ENCODE assay signal across 14 cellular contexts in genomic region chr12:76551-76950, GRCh38. TPM values are rescaled to one million over a fixed set of nuclear protein-coding genes. Genes with fewer than 3 reads are reported as not detected.
DNase-seq lines count a peak whose midpoint lies in the region; ATAC-seq, FAIRE-seq and TF ChIP-seq lines count a peak whose summit lies in the region.
"Not testable (repeated sequence)": the region's sequence is repeated elsewhere in the genome, so short reads cannot be mapped to it uniquely, and the experiment has no call there.
"Had no signal": no experiment of that assay in that cellular context is flagged by ENCODE, and none has a peak within 500 bp of the region (broad histone marks: within the 10 kb centered on the region; RNA-seq: fewer than 3 reads in every experiment).

No MANE protein-coding gene starts in this region.

- H3K79me2 ChIP-seq in HepG2 (ENCODE audit: insufficient read depth, low read length): not testable (repeated sequence)

- not testable (repeated sequence) for H3K36me3 ChIP-seq in HepG2 (replicated peaks in 1 of 2; ENCODE audit: control insufficient read depth in 1 of 2, insufficient read depth in 2 of 2, low read length in 2 of 2); mucosa of descending colon (ENCODE audit: low read depth); upper lobe of right lung

- H3K27me3 ChIP-seq in HepG2 (ENCODE audit: control insufficient read depth in 1 of 2, insufficient read depth in 2 of 2, low read length in 2 of 2): peaks cover 1 to 30% of the 10 kb centered on the region in 2 experiments; a peak in 2 of 5 replicates
- H3K27me3 ChIP-seq in upper lobe of right lung: peaks cover 19% of the 10 kb centered on the region

- WGBS in A549 (ENCODE audit: missing lambda C conversion rate): 71% methylated on average over 8 of the region's 8 CpGs
- WGBS in HepG2 (ENCODE audit: low lambda C conversion rate): 77% methylated on average over 6 of the region's 8 CpGs

- H3K9me3 ChIP-seq in A549; HepG2 (ENCODE audit: low read length); mucosa of descending colon; upper lobe of right lung: not testable (repeated sequence)

- peak; percentile 15 to 27; a peak in 3 of 6 replicates for ATAC-seq in A549
- ATAC-seq in HepG2: peak; percentile 39; the same call in 2 of the 3 replicates
- ATAC-seq in mucosa of descending colon: peak; percentile 14
- ATAC-seq in stimulated activated memory B cell treated with anti-CD40 and anti-IgM and Interleukin-4, amounts not matched to agents 10 μg/mL and 1 μg/mL and 100 μg/mL, for 72 hours: peak; percentile 10
- peak; percentile 46 for ATAC-seq in upper lobe of right lung

- H3K27me3 Mint-ChIP-seq in glutamatergic neuron (ENCODE audit: unreplicated experiment): peaks cover 26% of the 10 kb centered on the region
- H3K27me3 Mint-ChIP-seq in stimulated activated memory B cell treated with anti-CD40 and anti-IgM and Interleukin-4, amounts not matched to agents 10 μg/mL and 1 μg/mL and 100 μg/mL, for 72 hours: peaks cover 66% of the 10 kb centered on the region

- not testable (repeated sequence) for H4K20me1 ChIP-seq in HepG2 (ENCODE audit: insufficient read depth, low read length)

- not testable (repeated sequence) for FAIRE-seq in A549 (lab: Jason Lieb, UNC)
- FAIRE-seq in HTR-8/SVneo (lab: Jason Lieb, UNC) (peak; percentile 91), HepG2 (lab: Jason Lieb, UNC) (peak; percentile 8)

- H3K4me1 Mint-ChIP-seq in glutamatergic neuron (ENCODE audit: low read depth, unreplicated experiment); stimulated activated memory B cell treated with anti-CD40 and anti-IgM and Interleukin-4, amounts not matched to agents 10 μg/mL and 1 μg/mL and 100 μg/mL, for 72 hours: not testable (repeated sequence)

- H3K4me1 ChIP-seq in A549; HepG2 (ENCODE audit: insufficient read depth, low read length); mucosa of descending colon (ENCODE audit: low read depth); upper lobe of right lung: not testable (repeated sequence)

- not testable (repeated sequence) for TF ChIP-seq CTCF in A549 (IDR thresholded peaks at IDR 0.05); coronary artery (IDR thresholded peaks at IDR 0.05); glutamatergic neuron (IDR thresholded peaks at IDR 0.05; ENCODE audit: partially characterized antibody, unreplicated experiment); HepG2 (CRISPR knock-in tag; IDR thresholded peaks at IDR 0.05); mucosa of descending colon (IDR thresholded peaks at IDR 0.05); upper lobe of right lung (IDR thresholded peaks at IDR 0.05)

- not testable (repeated sequence) for H3K9ac ChIP-seq in HepG2 (ENCODE audit: insufficient read depth, low read depth, low read length)

- CTCF ChIA-PET in A549 (lab: Yijun Ruan, JAX): interaction anchor here (1.2 kb wide), 1 partner anchor 21 kb away, joined by 3 read pairs; no protein-coding TSS in a partner anchor
- CTCF ChIA-PET in HepG2 (lab: Yijun Ruan, JAX; ENCODE audit: low intra/inter-chr PET ratio, low total read pairs): not testable (repeated sequence)

- not testable (repeated sequence) for DNase-seq in A549 (ENCODE audit: low read depth in 1 of 2, low spot score in 1 of 2); HTR-8/SVneo (ENCODE audit: insufficient read length, low spot score); glutamatergic neuron; HepG2 (ENCODE audit: low spot score); mucosa of descending colon; upper lobe of right lung
- peak; percentile 59 for DNase-seq in coronary artery (ENCODE audit: low spot score)

- intact Hi-C loops in HepG2 (cut with micrococcal nuclease; ENCODE audit: unreplicated experiment); mucosa of descending colon (cut with DNase I, micrococcal nuclease); upper lobe of right lung (cut with DNase I): not testable (repeated sequence)

- H2AFZ ChIP-seq in HepG2 (ENCODE audit: low read length): not testable (repeated sequence)

- in situ Hi-C loops in HepG2 (cut with HindIII; ENCODE audit: extremely low pct_ligation_motif_present, low pct_unique_long_range_greater_than_20kb): not testable (repeated sequence)

- TF ChIP-seq RAD21 in A549 (conservative IDR thresholded peaks at IDR 0.05 in 1 of 2, IDR thresholded peaks at IDR 0.05 in 1 of 2); HepG2 (CRISPR knock-in tag; IDR thresholded peaks at IDR 0.05): not testable (repeated sequence)

- not testable (repeated sequence) for TF ChIP-seq POLR2A in A549 (IDR thresholded peaks at IDR 0.05; ENCODE audit: low read length); HepG2 (IDR thresholded peaks at IDR 0.05; ENCODE audit: insufficient read depth in 1 of 2, low read depth in 2 of 2, low read length in 2 of 2)

- not testable (repeated sequence) for H3K36me3 Mint-ChIP-seq in glutamatergic neuron (ENCODE audit: unreplicated experiment); stimulated activated memory B cell treated with anti-CD40 and anti-IgM and Interleukin-4, amounts not matched to agents 10 μg/mL and 1 μg/mL and 100 μg/mL, for 72 hours

- H3K4me3 Mint-ChIP-seq in glutamatergic neuron (ENCODE audit: unreplicated experiment): peak overlapping the region; percentile 39
- H3K4me3 Mint-ChIP-seq in stimulated activated memory B cell treated with anti-CD40 and anti-IgM and Interleukin-4, amounts not matched to agents 10 μg/mL and 1 μg/mL and 100 μg/mL, for 72 hours: not testable (repeated sequence)

- not testable (repeated sequence) for BruUV-seq in HepG2 (replicated peaks; lab: Mats Ljungman, UMichigan)

- POLR2A ChIA-PET in A549 (lab: Yijun Ruan, JAX); HepG2 (lab: Yijun Ruan, JAX): not testable (repeated sequence)

- not testable (repeated sequence) for H3K4me2 ChIP-seq in A549; HepG2 (ENCODE audit: low read depth, low read length)

- H3K4me3 ChIP-seq in A549; coronary artery; HepG2 (replicated peaks in 1 of 3; ENCODE audit: insufficient read depth in 1 of 3, low read depth in 2 of 3, low read length in 3 of 3); mucosa of descending colon; upper lobe of right lung: not testable (repeated sequence)

- not testable (repeated sequence) for H3K27ac Mint-ChIP-seq in glutamatergic neuron (ENCODE audit: unreplicated experiment); stimulated activated memory B cell treated with anti-CD40 and anti-IgM and Interleukin-4, amounts not matched to agents 10 μg/mL and 1 μg/mL and 100 μg/mL, for 72 hours

- not testable (repeated sequence) for TF ChIP-seq EP300 in A549 (IDR thresholded peaks at IDR 0.05); HepG2 (IDR thresholded peaks at IDR 0.05; ENCODE audit: low read depth in 2 of 2, low read length in 2 of 2); HepG2 (CRISPR knock-in tag; IDR thresholded peaks at IDR 0.05; ENCODE audit: borderline replicate concordance)

- H3K27ac ChIP-seq in A549; coronary artery; HepG2 (ENCODE audit: extremely low read length, insufficient read depth, low read length); upper lobe of right lung: not testable (repeated sequence)

- H3K9me3 Mint-ChIP-seq in glutamatergic neuron (ENCODE audit: unreplicated experiment); stimulated activated memory B cell treated with anti-CD40 and anti-IgM and Interleukin-4, amounts not matched to agents 10 μg/mL and 1 μg/mL and 100 μg/mL, for 72 hours: not testable (repeated sequence)

RNA-seq across cellular contexts. Expression of gene IQSEC3, which starts 10.0 kb away (rescaled TPM):
- polyA plus RNA-seq in A549 (2011; rRNA removed): not detected in 2 replicates
- not detected in 2 replicates for polyA plus RNA-seq in A549 (2012; cell fraction: cytosol; rRNA removed)
- 0.01 TPM in 1 of 2 replicates, not detected in the other for polyA plus RNA-seq in A549 (2012; cell fraction: nucleus; rRNA removed)
- polyA plus RNA-seq in A549 (2017; fragmentation: RNase III; extraction: RNeasy Plus Mini Kit Qiagen cat#74134 plus additional on column Dnase treatment): not detected in 3 replicates
- 0.05 TPM in 1 of 2 replicates, not detected in the other for polyA minus RNA-seq in A549 (2011; rRNA and poly(A)+ RNA removed)
- 41.4 TPM for total RNA-seq in glutamatergic neuron (ENCODE audit: unreplicated experiment)
- total RNA-seq in HepG2 (2016; rRNA removed; fragmentation: Illumina TruSeq; extraction: Trizol): not detected in 2 replicates
- not detected in 2 replicates for total RNA-seq in HepG2 (2016; cell fraction: cytosol; rRNA removed; fragmentation: Illumina TruSeq; extraction: Trizol; ENCODE audit: low read depth)
- total RNA-seq in HepG2 (2016; cell fraction: insoluble cytoplasmic fraction; rRNA removed; fragmentation: Illumina TruSeq; extraction: Trizol): not detected in 2 replicates
- total RNA-seq in HepG2 (2016; cell fraction: membrane; rRNA removed; fragmentation: Illumina TruSeq; extraction: Trizol): not detected in 2 replicates
- total RNA-seq in HepG2 (2016; cell fraction: nucleus; rRNA removed; fragmentation: Illumina TruSeq; extraction: Trizol): not detected in 2 replicates
- not detected in 2 replicates for polyA plus RNA-seq in HepG2 (2011; rRNA removed)
- polyA plus RNA-seq in HepG2 (2011; cell fraction: cytosol; rRNA removed): not detected in 2 replicates
- polyA plus RNA-seq in HepG2 (2011; cell fraction: nucleus; rRNA removed): not detected in 2 replicates
- polyA plus RNA-seq in HepG2 (2012): not detected in 2 replicates
- polyA plus RNA-seq in HepG2 (2016; cell fraction: cytosol; fragmentation: Illumina TruSeq; extraction: Trizol; ENCODE audit: low read depth): not detected in 2 replicates
- not detected in 2 replicates for polyA plus RNA-seq in HepG2 (2016; cell fraction: insoluble cytoplasmic fraction; fragmentation: Illumina TruSeq; extraction: Trizol; ENCODE audit: low read depth)
- polyA plus RNA-seq in HepG2 (2016; cell fraction: membrane; fragmentation: Illumina TruSeq; extraction: Trizol; ENCODE audit: low read depth): not detected in 2 replicates
- polyA plus RNA-seq in HepG2 (2016; cell fraction: nucleus; fragmentation: Illumina TruSeq; extraction: Trizol; ENCODE audit: insufficient read depth, low read depth): not detected in 2 replicates
- not detected in 2 replicates for polyA minus RNA-seq in HepG2 (2011; rRNA and poly(A)+ RNA removed; ENCODE audit: low replicate concordance)
- not detected in 2 replicates for polyA minus RNA-seq in HepG2 (2011; cell fraction: cytosol; rRNA and poly(A)+ RNA removed)
- not detected in 2 replicates for polyA minus RNA-seq in HepG2 (2011; cell fraction: nucleus; rRNA and poly(A)+ RNA removed)
- total RNA-seq in mucosa of descending colon: 1 to 10 TPM in 2 of 3 donors, under 1 TPM in 1; 0.23 to 2.3 (median 1.1) TPM
- 4.6 TPM for total RNA-seq in upper lobe of right lung
- total RNA-seq: GM12878, GM23248, H4, HFFc6 had no signal
- polyA plus RNA-seq: CD14-positive monocyte; CD8-positive, alpha-beta memory T cell; GM12878; GM23248 had no signal
